In genomic region chr22:16838073-16838472, GRCh38 we compare ENCODE assay signal across 2 cellular contexts.
TF ChIP-seq lines count a peak whose summit lies in the region.

No MANE protein-coding gene starts in this region.

TF ChIP-seq in A549, 52 proteins besides CTCF, POLR2A, EP300 and RAD21:
- TF ChIP-seq FOXS1 (CRISPR knock-in tag; IDR thresholded peaks at IDR 0.05) (no peak), RNF2 (IDR thresholded peaks at IDR 0.05; ENCODE audit: borderline replicate concordance, low read depth) (no peak), MAFK (IDR thresholded peaks at IDR 0.05; ENCODE audit: partially characterized antibody) (peak; percentile 56)

TF ChIP-seq in K562, 482 proteins besides CTCF, POLR2A, EP300 and RAD21:
- TF ChIP-seq, protein P1, sequence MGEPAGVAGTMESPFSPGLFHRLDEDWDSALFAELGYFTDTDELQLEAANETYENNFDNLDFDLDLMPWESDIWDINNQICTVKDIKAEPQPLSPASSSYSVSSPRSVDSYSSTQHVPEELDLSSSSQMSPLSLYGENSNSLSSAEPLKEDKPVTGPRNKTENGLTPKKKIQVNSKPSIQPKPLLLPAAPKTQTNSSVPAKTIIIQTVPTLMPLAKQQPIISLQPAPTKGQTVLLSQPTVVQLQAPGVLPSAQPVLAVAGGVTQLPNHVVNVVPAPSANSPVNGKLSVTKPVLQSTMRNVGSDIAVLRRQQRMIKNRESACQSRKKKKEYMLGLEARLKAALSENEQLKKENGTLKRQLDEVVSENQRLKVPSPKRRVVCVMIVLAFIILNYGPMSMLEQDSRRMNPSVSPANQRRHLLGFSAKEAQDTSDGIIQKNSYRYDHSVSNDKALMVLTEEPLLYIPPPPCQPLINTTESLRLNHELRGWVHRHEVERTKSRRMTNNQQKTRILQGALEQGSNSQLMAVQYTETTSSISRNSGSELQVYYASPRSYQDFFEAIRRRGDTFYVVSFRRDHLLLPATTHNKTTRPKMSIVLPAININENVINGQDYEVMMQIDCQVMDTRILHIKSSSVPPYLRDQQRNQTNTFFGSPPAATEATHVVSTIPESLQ (CRISPR knock-in tag; IDR thresholded peaks at IDR 0.05): no peak
- peak; percentile 32; the same call in 1 of the 2 replicates for TF ChIP-seq MAFF (IDR thresholded peaks at IDR 0.05; ENCODE audit: low read length)
- peak; percentile 46; the same call in 1 of the 2 replicates for TF ChIP-seq ZNF316 (IDR thresholded peaks at IDR 0.05)
- 0 out of 2 replicates have a peak, but pooled peaks have one; percentile 22 for TF ChIP-seq MAFK (IDR thresholded peaks at IDR 0.05; ENCODE audit: low read length)
- TF ChIP-seq, protein P2, sequence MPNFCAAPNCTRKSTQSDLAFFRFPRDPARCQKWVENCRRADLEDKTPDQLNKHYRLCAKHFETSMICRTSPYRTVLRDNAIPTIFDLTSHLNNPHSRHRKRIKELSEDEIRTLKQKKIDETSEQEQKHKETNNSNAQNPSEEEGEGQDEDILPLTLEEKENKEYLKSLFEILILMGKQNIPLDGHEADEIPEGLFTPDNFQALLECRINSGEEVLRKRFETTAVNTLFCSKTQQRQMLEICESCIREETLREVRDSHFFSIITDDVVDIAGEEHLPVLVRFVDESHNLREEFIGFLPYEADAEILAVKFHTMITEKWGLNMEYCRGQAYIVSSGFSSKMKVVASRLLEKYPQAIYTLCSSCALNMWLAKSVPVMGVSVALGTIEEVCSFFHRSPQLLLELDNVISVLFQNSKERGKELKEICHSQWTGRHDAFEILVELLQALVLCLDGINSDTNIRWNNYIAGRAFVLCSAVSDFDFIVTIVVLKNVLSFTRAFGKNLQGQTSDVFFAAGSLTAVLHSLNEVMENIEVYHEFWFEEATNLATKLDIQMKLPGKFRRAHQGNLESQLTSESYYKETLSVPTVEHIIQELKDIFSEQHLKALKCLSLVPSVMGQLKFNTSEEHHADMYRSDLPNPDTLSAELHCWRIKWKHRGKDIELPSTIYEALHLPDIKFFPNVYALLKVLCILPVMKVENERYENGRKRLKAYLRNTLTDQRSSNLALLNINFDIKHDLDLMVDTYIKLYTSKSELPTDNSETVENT (CRISPR knock-in tag; IDR thresholded peaks at IDR 0.05): no peak
TF ChIP-seq in K562: peak in this region for 3.
